Comparison of ENCODE assay signal across 1 cellular context in the genomic region with DNA sequence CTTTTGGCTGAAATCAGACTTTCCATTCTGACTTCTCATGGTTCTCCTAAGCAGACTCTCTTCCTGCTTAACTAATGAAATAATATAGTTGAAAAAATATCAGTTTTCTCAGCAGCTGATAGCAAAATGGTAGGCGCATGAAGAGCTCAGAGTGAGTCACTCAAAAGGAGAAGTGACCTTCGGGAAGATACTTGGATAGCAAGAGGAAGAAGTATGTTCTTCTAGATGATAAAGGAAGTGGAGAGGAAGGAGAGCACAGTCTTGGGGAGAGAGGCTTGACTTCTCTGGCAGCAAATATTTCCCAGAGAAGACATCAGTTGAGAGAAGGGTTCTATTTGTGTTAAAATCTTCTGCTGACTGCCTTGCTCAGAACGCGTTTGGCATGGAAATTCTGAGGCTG.
TF ChIP-seq lines count a peak whose summit lies in the region.

No MANE protein-coding gene starts in this region.

TF ChIP-seq in HepG2, 621 proteins besides CTCF, POLR2A, EP300 and RAD21 (continued from another document):
- TF ChIP-seq, protein P1, sequence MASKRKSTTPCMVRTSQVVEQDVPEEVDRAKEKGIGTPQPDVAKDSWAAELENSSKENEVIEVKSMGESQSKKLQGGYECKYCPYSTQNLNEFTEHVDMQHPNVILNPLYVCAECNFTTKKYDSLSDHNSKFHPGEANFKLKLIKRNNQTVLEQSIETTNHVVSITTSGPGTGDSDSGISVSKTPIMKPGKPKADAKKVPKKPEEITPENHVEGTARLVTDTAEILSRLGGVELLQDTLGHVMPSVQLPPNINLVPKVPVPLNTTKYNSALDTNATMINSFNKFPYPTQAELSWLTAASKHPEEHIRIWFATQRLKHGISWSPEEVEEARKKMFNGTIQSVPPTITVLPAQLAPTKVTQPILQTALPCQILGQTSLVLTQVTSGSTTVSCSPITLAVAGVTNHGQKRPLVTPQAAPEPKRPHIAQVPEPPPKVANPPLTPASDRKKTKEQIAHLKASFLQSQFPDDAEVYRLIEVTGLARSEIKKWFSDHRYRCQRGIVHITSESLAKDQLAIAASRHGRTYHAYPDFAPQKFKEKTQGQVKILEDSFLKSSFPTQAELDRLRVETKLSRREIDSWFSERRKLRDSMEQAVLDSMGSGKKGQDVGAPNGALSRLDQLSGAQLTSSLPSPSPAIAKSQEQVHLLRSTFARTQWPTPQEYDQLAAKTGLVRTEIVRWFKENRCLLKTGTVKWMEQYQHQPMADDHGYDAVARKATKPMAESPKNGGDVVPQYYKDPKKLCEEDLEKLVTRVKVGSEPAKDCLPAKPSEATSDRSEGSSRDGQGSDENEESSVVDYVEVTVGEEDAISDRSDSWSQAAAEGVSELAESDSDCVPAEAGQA (IDR thresholded peaks at IDR 0.05; ENCODE audit: low read depth): no peak
- TF ChIP-seq, protein P1 (CRISPR knock-in tag; IDR thresholded peaks at IDR 0.05; ENCODE audit: borderline replicate concordance): no peak
- TF ChIP-seq, protein P2, sequence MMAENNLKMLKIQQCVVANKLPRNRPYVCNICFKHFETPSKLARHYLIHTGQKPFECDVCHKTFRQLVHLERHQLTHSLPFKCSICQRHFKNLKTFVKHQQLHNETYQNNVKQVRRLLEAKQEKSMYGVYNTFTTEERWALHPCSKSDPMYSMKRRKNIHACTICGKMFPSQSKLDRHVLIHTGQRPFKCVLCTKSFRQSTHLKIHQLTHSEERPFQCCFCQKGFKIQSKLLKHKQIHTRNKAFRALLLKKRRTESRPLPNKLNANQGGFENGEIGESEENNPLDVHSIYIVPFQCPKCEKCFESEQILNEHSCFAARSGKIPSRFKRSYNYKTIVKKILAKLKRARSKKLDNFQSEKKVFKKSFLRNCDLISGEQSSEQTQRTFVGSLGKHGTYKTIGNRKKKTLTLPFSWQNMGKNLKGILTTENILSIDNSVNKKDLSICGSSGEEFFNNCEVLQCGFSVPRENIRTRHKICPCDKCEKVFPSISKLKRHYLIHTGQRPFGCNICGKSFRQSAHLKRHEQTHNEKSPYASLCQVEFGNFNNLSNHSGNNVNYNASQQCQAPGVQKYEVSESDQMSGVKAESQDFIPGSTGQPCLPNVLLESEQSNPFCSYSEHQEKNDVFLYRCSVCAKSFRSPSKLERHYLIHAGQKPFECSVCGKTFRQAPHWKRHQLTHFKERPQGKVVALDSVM (CRISPR knock-in tag; IDR thresholded peaks at IDR 0.05): no peak
- TF ChIP-seq CBX5 (CRISPR knock-in tag; IDR thresholded peaks at IDR 0.05; ENCODE audit: borderline replicate concordance): no peak
